Comparison of ENCODE assay signal across 24 cellular contexts in the genomic region with DNA sequence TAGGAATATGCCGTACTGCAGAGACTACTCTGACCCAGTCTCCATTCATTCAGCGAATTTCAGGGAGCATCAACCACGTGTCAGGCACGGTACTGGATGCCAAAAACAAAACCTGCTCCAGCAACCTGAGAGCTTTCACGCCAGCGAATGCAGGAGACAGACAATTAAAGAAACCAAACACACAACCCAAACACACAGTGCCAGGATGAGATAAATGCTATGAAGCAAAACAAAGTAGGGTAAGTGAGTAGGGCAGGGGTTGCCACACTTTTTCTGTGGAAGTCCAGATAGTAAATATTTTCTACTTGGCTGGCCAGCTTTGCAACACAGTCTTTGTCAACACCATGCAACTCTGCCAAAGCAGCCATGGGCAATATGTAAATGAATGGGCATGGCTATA. TPM values are rescaled to one million over a fixed set of nuclear protein-coding genes. Genes with fewer than 3 reads are reported as not detected.
DNase-seq lines count a peak whose midpoint lies in the region; TF ChIP-seq lines count a peak whose summit lies in the region.
"Had no signal": no experiment of that assay in that cellular context is flagged by ENCODE, and none has a peak within 500 bp of the region (broad histone marks: within the 10 kb centered on the region; RNA-seq: fewer than 3 reads in every experiment).

No MANE protein-coding gene starts in this region.

- peak overlapping the region; percentile 60 for H3K27ac ChIP-seq in cingulate gyrus (ENCODE audit: low read depth, low read length)
- H3K27ac ChIP-seq: hepatocyte, uterus had no signal

- DNase-seq in NCI-H446 treated with DMSO at 0.1 percent for 48 hours (lab: John Stamatoyannopoulos, UW) (peak; percentile 11), NCI-H446 (lab: John Stamatoyannopoulos, UW) (no peak), LNCaP clone FGC (ENCODE audit: low read depth) (peak; percentile 47), renal cortical epithelial cell (ENCODE audit: low read depth) (peak; percentile 61), AG08396 (ENCODE audit: low spot score) (no peak), DMS153 (lab: John Stamatoyannopoulos, UW) (no peak), NCI-H1694 treated with DMSO at 0.1 percent for 48 hours (lab: John Stamatoyannopoulos, UW) (no peak)
- DNase-seq: activated CD4-positive, alpha-beta T cell treated with anti-CD3 and anti-CD28 coated beads, Interleukin-2, amount 50 U/mL, for 48 hours; activated CD4-positive, CD25-positive, alpha-beta regulatory T cell treated with anti-CD3 and anti-CD28 coated beads, Interleukin-2, amount 50 U/mL, for 72 hours; activated naive CD4-positive, alpha-beta T cell treated with Interleukin-2 at 50 U/mL for 16 hours; activated T-cell treated with anti-CD3 and anti-CD28 coated beads, Interleukin-2, amount 50 U/mL, for 72 hours; CD4-positive, alpha-beta memory T cell; GOT3; KBM-7; MM.1S; retina; stimulated activated naive CD4-positive, alpha-beta T cell; T-helper 17 cell; uterus had no signal

- no peak for TF ChIP-seq CTCF in LNCaP clone FGC (IDR thresholded peaks at IDR 0.05; ENCODE audit: control insufficient read depth, extremely low read depth, insufficient read depth)

- no peak overlapping the region for H3K4me3 ChIP-seq in LNCaP clone FGC (ENCODE audit: low read depth, low read length)
- H3K4me3 ChIP-seq: gastroesophageal sphincter, hepatocyte, smooth muscle cell, thoracic aorta, uterus had no signal

RNA-seq across cellular contexts. Expression of a gene that starts 10.0 kb away (rescaled TPM):
- total RNA-seq in renal cortical epithelial cell: 10.1 and 26.3 TPM in 2 replicates

Comparison
In these comparisons a context has a peak if more than half of its experiments do, and no peak if none do; other contexts are left out.
1. DNase-seq: peak in NCI-H446 treated with DMSO at 0.1 percent for 48 hours (single experiment), LNCaP clone FGC (single experiment) and renal cortical epithelial cell (single experiment); none in NCI-H446 (0 of 2), AG08396 (single experiment), DMS153 (single experiment) and NCI-H1694 treated with DMSO at 0.1 percent for 48 hours (single experiment).